Comparison of ENCODE assay signal across 16 cellular contexts in the genomic region with DNA sequence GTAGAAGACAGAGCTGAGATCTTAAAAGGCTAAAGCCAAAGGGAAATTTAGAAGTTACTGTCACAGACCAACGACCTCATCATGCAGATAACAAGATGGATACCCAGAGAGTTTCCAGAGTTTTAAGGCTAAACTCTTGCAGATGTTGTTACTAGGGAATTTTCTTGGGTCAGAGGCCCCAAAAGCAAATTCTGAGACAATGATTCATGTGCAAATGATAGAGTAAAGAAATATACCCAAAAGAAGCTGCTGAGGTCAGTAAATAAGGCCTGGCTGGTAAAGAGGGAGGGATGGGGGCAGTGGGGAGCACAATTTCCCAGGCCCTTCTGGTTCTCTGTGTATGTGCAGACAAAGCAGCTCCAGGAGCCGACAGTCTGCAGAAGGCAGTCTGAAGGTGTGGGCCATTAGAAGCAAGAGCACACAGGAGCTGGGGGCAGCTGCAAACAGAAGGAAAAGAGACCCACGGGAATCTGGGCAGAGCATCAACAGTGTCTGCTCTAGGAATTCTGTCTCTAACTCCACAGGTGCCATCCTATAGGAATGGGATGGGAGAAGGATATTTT.
DNase-seq lines count a peak whose midpoint lies in the region; ATAC-seq, FAIRE-seq and TF ChIP-seq lines count a peak whose summit lies in the region.
"Had no signal": no experiment of that assay in that cellular context is flagged by ENCODE, and none has a peak within 500 bp of the region (broad histone marks: within the 10 kb centered on the region; RNA-seq: fewer than 3 reads in every experiment).

No MANE protein-coding gene starts in this region.

- DNase-seq in HS-5 (ENCODE audit: low read depth) (peak; percentile 22), bronchial epithelial cell (ENCODE audit: low read depth) (no peak), hepatic stellate cell (ENCODE audit: low spot score) (peak; percentile 15), skeletal muscle cell (ENCODE audit: low read depth) (peak; percentile 36), NOMO-1 (lab: John Stamatoyannopoulos, UW; ENCODE audit: unreplicated experiment in 2 of 2) (no peak), DMS 273 treated with DMSO at 0.1 percent for 48 hours (lab: John Stamatoyannopoulos, UW) (no peak), SHP77 treated with DMSO at 0.1 percent for 48 hours (lab: John Stamatoyannopoulos, UW) (no peak)
- DNase-seq: activated CD4-positive, alpha-beta T cell treated with anti-CD3 and anti-CD28 coated beads, Interleukin-2, amount 10 ng/mL, durations not matched to agents 24 days and 14 days; DMS79 treated with DMSO at 0.1 percent for 48 hours; dorsolateral prefrontal cortex; H7; stimulated activated CD4-positive, alpha-beta T cell treated with anti-CD3 and anti-CD28 coated beads, Interleukin-12 subunit alpha, Interleukin-12 subunit beta, amount 100 ng/mL, for 4 hours; T-helper 2 cell; upper lobe of right lung had no signal

- no peak for TF ChIP-seq CTCF in bronchial epithelial cell (IDR thresholded peaks at IDR 0.05; ENCODE audit: insufficient read depth, low read length, severe bottlenecking)

- no peak overlapping the region for H3K4me3 ChIP-seq in bronchial epithelial cell (ENCODE audit: low read depth, low read length)
- no peak overlapping the region for H3K4me3 ChIP-seq in skeletal muscle cell (ENCODE audit: low read depth, low read length)
- H3K4me3 ChIP-seq: dorsolateral prefrontal cortex, upper lobe of right lung had no signal

- H3K27me3 ChIP-seq in bronchial epithelial cell (ENCODE audit: control insufficient read depth, insufficient read depth, low read length), result no peaks in the 10 kb centered on the region
- H3K27me3 ChIP-seq: neutrophil, upper lobe of right lung had no signal

- H3K36me3 ChIP-seq in bronchial epithelial cell (ENCODE audit: control insufficient read depth, insufficient read depth, low read length), result no peaks in the 10 kb centered on the region
- H3K36me3 ChIP-seq: neutrophil, upper lobe of right lung had no signal

- ATAC-seq in HG03045 (IDR thresholded peaks at IDR 0.05; ENCODE audit: unreplicated experiment), result no peak
- ATAC-seq: upper lobe of right lung had no signal

- FAIRE-seq in bronchial epithelial cell (lab: Jason Lieb, UNC), result peak; percentile 32

Comparison
In these comparisons a context has a peak if more than half of its experiments do, and no peak if none do; other contexts are left out.
1. DNase-seq: peak in HS-5 (single experiment), hepatic stellate cell (single experiment) and skeletal muscle cell (single experiment); none in bronchial epithelial cell (single experiment), NOMO-1 (0 of 2), DMS 273 treated with DMSO at 0.1 percent for 48 hours (single experiment) and SHP77 treated with DMSO at 0.1 percent for 48 hours (single experiment).